8 cellular contexts compared by ENCODE assay signal in the genomic region with DNA sequence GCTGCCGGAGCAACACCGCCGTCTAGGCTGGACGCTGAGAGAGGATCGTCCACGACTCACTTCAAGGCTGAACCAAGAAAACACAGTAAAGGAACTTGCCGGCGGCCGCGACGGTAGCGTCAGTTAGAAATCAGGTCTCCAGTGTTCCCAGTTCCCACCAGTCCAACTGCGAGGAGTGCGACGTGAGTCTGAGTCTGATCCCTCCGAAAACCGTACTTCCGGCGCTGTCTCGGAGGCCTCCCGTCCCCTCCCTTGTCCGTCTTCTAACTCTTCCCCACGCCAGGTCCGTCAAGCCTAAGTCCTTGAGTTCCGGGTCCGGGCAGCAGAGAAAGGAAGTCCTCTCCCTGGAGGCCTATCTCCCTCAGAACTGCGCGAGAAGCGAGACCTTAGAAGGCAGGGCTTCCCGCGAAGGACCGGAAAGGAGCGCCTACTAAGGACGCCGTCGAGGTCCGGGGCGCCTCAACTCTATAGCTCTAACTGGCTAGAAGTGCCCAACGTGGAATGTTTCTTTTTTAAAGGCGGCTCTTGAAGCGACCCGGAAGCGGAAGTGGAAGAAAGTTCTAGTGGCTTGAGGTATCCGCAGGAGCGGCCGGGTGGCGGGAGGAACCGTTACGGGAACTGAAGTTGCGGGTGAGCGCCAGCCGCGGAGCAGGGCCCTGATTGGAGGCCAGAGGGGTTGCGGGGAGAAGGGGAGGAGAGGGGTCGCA. TPM values are rescaled to one million over a fixed set of nuclear protein-coding genes. Genes with fewer than 3 reads are reported as not detected.
A peak's percentile ranks its signal among the peaks of the same experiment; 100 is the strongest.
DNase-seq lines count a peak whose midpoint lies in the region; TF ChIP-seq lines count a peak whose summit lies in the region.

A gene with protein sequence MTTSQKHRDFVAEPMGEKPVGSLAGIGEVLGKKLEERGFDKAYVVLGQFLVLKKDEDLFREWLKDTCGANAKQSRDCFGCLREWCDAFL (plus strand): TSS at position 563 of the 707 bp plus-strand sequence. CDS start 748 bp downstream, outside the sequence.
A gene with protein sequence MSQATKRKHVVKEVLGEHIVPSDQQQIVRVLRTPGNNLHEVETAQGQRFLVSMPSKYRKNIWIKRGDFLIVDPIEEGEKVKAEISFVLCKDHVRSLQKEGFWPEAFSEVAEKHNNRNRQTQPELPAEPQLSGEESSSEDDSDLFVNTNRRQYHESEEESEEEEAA (minus strand): TSS at position 217 of the 707 bp plus-strand sequence. CDS start 1,768 bp downstream, outside the sequence.

- H3K27me3 ChIP-seq in SJSA1 (replicated peaks) (no peaks in the 10 kb centered on the region), neuron (ENCODE audit: insufficient read depth, low read length) (no peaks in the 10 kb centered on the region)

- peak within 1 kb of the TSS; percentile 76 for H3K27ac ChIP-seq in SJSA1

- no peak for TF ChIP-seq CTCF in HFF-Myc (IDR thresholded peaks at IDR 0.05; ENCODE audit: low read depth, low read length, missing control alignments)

- peaks cover 28% of the 10 kb centered on the region for H3K4me1 ChIP-seq in SJSA1 (replicated peaks)
- peaks cover 8% of the 10 kb centered on the region for H3K4me1 ChIP-seq in neuron (ENCODE audit: insufficient read depth, low read length)

- H3K9me3 ChIP-seq in SJSA1 (replicated peaks) (no peaks in the 10 kb centered on the region), neuron (ENCODE audit: low read length) (no peaks in the 10 kb centered on the region)

- DNase-seq in GDM1 (lab: John Stamatoyannopoulos, UW) (peak; percentile 95), HFF-Myc (ENCODE audit: extremely low read depth, low read depth) (peak; percentile 96), MV-4-11 (lab: John Stamatoyannopoulos, UW) (peak; percentile 99), SJSA1 (ENCODE audit: low read depth in 1 of 2, low spot score in 2 of 2) (peak; percentile 99 to 100), foreskin melanocyte (peak; percentile 98), stromal cell of bone marrow (ENCODE audit: low read depth) (peak; percentile 97)
- peak; percentile 90 for DNase-seq in activated gamma-delta T cell treated with anti-CD3 and anti-CD28 coated beads, Interleukin-2, amount 50 U/mL, for 16 hours (ENCODE audit: low read depth)

- peak within 1 kb of the TSS; percentile 98 for H3K4me3 ChIP-seq in HFF-Myc (replicated peaks; ENCODE audit: low read depth, low read length)
- H3K4me3 ChIP-seq in SJSA1 = peak within 1 kb of the TSS; percentile 60
- peak within 1 kb of the TSS; percentile 72 for H3K4me3 ChIP-seq in neuron (ENCODE audit: low read length)

- H3K36me3 ChIP-seq in SJSA1 (peaks cover 83% of the 10 kb centered on the region), neuron (ENCODE audit: insufficient read depth, low read length) (peaks cover 53% of the 10 kb centered on the region)

- H2AFZ ChIP-seq in neuron (ENCODE audit: low read depth, low read length) = peak within 1 kb of the TSS; percentile 78

RNA-seq across cellular contexts. Expression of the first gene that starts in this region (rescaled TPM):
- total RNA-seq in SJSA1 (2014; rRNA removed; shearing (Covaris generic)) = 116 and 140 TPM in 2 replicates

RNA-seq across cellular contexts. Expression of the second gene that starts in this region (rescaled TPM):
- 84.3 and 93.2 TPM in 2 replicates for total RNA-seq in SJSA1 (2014; rRNA removed; shearing (Covaris generic))

Comparison
In these comparisons a context has a peak if more than half of its experiments do, and no peak if none do; other contexts are left out.
1. Peak in every context shown above with its lines: DNase-seq, H3K4me3 ChIP-seq and H3K27ac ChIP-seq.